11 cellular contexts compared by ENCODE assay signal in genomic region chr4:185405296-185405999, GRCh38. TPM values are rescaled to one million over a fixed set of nuclear protein-coding genes. Genes with fewer than 3 reads are reported as not detected.
DNase-seq lines count a peak whose midpoint lies in the region; ATAC-seq and TF ChIP-seq lines count a peak whose summit lies in the region.
"Had no signal": no experiment of that assay in that cellular context is flagged by ENCODE, and none has a peak within 500 bp of the region (broad histone marks: within the 10 kb centered on the region; RNA-seq: fewer than 3 reads in every experiment).

No MANE protein-coding gene starts in this region.

- POLR2A ChIA-PET in Caco-2 (lab: Charles Lee) = no interaction called here

- ATAC-seq in GM18868 (IDR thresholded peaks at IDR 0.05; ENCODE audit: unreplicated experiment) (peak; percentile 83), GM21528 (IDR thresholded peaks at IDR 0.05; ENCODE audit: low FRiP score, unreplicated experiment) (peak; percentile 56), HG03432 (IDR thresholded peaks at IDR 0.05; ENCODE audit: unreplicated experiment) (peak; percentile 66)

- H3K36me3 ChIP-seq in Caco-2 (ENCODE audit: control insufficient read depth, insufficient read depth, low read length) = no peaks in the 10 kb centered on the region

- BruUV-seq in Caco-2 (replicated peaks; lab: Mats Ljungman, UMichigan) = no TSS peak

- DNase-seq in cerebellar cortex (ENCODE audit: low spot score) (no peak), Caco-2 (no peak), GM19238 (ENCODE audit: insufficient read length, low spot score) (no peak)
- no peak for DNase-seq in activated CD4-positive, alpha-beta T cell treated with anti-CD3 and anti-CD28 coated beads, Interleukin-2, amount 50 U/mL, for 48 hours
- DNase-seq: activated CD4-positive, alpha-beta T cell treated with anti-CD3 and anti-CD28 coated beads, Interleukin-2, amount 50 U/mL, for 1 hour; CD4-positive, alpha-beta memory T cell; HFFc6 had no signal

- peaks cover 79% of the 10 kb centered on the region for H3K36me3 Mint-ChIP-seq in dendritic cell treated with granulocyte-macrophage colony-stimulating factor and Interleukin-4, amounts not matched to agents 40 ng/mL and 50 ng/mL, for 4 days (ENCODE audit: low read depth)
- H3K36me3 Mint-ChIP-seq in Caco-2 (ENCODE audit: insufficient read depth, unreplicated experiment) = peaks cover 5% of the 10 kb centered on the region

- H3K9me3 Mint-ChIP-seq in dendritic cell treated with granulocyte-macrophage colony-stimulating factor and Interleukin-4, amounts not matched to agents 40 ng/mL and 50 ng/mL, for 4 days = peaks cover 8% of the 10 kb centered on the region
- peaks cover 9% of the 10 kb centered on the region for H3K9me3 Mint-ChIP-seq in Caco-2 (ENCODE audit: unreplicated experiment)
- H3K9me3 Mint-ChIP-seq: HFFc6 had no signal

- H3K4me3 Mint-ChIP-seq in dendritic cell treated with granulocyte-macrophage colony-stimulating factor and Interleukin-4, amounts not matched to agents 40 ng/mL and 50 ng/mL, for 4 days = no peak overlapping the region
- no peak overlapping the region for H3K4me3 Mint-ChIP-seq in Caco-2 (ENCODE audit: unreplicated experiment)
- H3K4me3 Mint-ChIP-seq: CD4-positive, alpha-beta memory T cell; HFFc6 had no signal

- H3K4me1 Mint-ChIP-seq in dendritic cell treated with granulocyte-macrophage colony-stimulating factor and Interleukin-4, amounts not matched to agents 40 ng/mL and 50 ng/mL, for 4 days (ENCODE audit: low read depth) = peaks cover 26% of the 10 kb centered on the region
- H3K4me1 Mint-ChIP-seq in Caco-2 (ENCODE audit: low read depth, unreplicated experiment) = no peaks in the 10 kb centered on the region

- intact Hi-C loops in dendritic cell treated with granulocyte-macrophage colony-stimulating factor and Interleukin-4, amounts not matched to agents 40 ng/mL and 50 ng/mL, for 4 days (cut with micrococcal nuclease) = loop anchor here (1.0 kb wide), 1 partner anchor 10 kb away; the partner anchor contains the start of gene LRP2BP
- intact Hi-C loops in Caco-2 (cut with micrococcal nuclease; ENCODE audit: unreplicated experiment) = no loop called here

- H3K27ac Mint-ChIP-seq in dendritic cell treated with granulocyte-macrophage colony-stimulating factor and Interleukin-4, amounts not matched to agents 40 ng/mL and 50 ng/mL, for 4 days = peak overlapping the region; percentile 82
- H3K27ac Mint-ChIP-seq in Caco-2 (ENCODE audit: unreplicated experiment) = no peak overlapping the region
- H3K27ac Mint-ChIP-seq: HFFc6 had no signal

- no peaks in the 10 kb centered on the region for H3K4me1 ChIP-seq in Caco-2

- H3K9me3 ChIP-seq in Caco-2 = no peaks in the 10 kb centered on the region

- H3K27me3 ChIP-seq in Caco-2 (replicated peaks; ENCODE audit: control insufficient read depth, insufficient read depth, low read length) = no peaks in the 10 kb centered on the region

- no peak overlapping the region for H3K4me3 ChIP-seq in Caco-2 (ENCODE audit: low read depth, low read length)

- CTCF ChIA-PET in Caco-2 (lab: Charles Lee) = interaction anchor here (0.6 kb wide), 1 partner anchor 375 kb away, joined by 5 read pairs; no protein-coding TSS in a partner anchor

- H3K27me3 Mint-ChIP-seq in dendritic cell treated with granulocyte-macrophage colony-stimulating factor and Interleukin-4, amounts not matched to agents 40 ng/mL and 50 ng/mL, for 4 days = no peaks in the 10 kb centered on the region
- H3K27me3 Mint-ChIP-seq in Caco-2 (ENCODE audit: insufficient read depth, unreplicated experiment) = no peaks in the 10 kb centered on the region
- H3K27me3 Mint-ChIP-seq: CD4-positive, alpha-beta memory T cell had no signal

- TF ChIP-seq CTCF in Caco-2 (IDR thresholded peaks at IDR 0.05; ENCODE audit: insufficient read depth in 1 of 2, low read depth in 1 of 2, low read length in 1 of 2, severe bottlenecking in 1 of 2, unreplicated experiment in 1 of 2) = no peak

RNA-seq across cellular contexts. Expression of gene ANKRD37, which starts 8.8 kb away (rescaled TPM):
- 2.4 and 3.6 TPM in 2 replicates for total RNA-seq in Caco-2 (2022)

RNA-seq across cellular contexts. Expression of gene LRP2BP, which starts 9.7 kb away (rescaled TPM):
- total RNA-seq in Caco-2 (2022) = 0.20 and 0.46 TPM in 2 replicates

RNA-seq across cellular contexts. Expression of gene UFSP2, which starts 20.3 kb away (rescaled TPM):
- 17.4 and 26.2 TPM in 2 replicates for total RNA-seq in Caco-2 (2022)
